In the genomic region with DNA sequence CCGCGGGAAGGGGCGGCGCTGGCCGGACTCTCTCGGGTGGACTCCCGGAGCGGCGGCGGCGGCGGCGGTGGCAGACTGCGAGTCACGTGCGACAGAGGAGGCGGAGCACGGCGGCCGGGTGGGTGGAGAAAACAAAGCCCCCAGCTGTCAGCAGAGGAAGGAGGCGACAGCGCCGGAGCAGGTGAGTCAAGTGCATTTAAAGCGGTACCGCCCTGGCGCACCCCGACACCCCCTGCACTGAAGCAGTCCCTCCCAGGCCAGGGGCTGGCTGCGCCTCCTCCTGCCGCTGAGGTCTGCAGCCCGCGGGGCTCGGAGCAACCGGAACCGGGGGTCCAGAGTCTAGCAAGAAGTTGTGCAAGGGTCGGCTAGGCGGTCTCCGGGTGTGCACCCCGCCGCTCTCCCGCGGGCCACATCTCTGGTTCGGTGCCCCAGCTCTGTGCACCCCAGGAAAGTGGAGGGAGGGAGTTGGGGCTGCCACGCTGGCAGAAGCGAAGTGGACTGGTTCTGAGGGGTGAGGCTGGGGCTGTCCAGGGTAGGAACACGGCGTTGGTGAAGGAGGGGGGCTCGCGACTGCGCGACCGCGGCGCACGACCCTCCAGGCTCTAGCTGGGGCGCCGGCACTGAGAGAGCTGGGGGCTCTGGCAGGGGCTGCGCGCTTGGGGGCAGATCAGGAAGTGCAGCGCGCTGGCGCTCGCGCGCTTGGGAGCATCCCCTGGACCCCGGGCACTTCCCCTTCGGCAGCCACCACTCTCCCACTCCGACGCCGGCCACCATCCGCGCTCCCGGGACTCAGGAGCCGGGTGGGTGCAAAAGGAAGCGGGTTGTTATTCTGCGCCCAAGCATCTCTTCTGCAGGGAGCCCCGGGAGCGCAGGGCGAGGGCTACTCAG, we compare ENCODE assay signal across 7 cellular contexts.
DNase-seq lines count a peak whose midpoint lies in the region; ATAC-seq and TF ChIP-seq lines count a peak whose summit lies in the region.

No MANE protein-coding gene starts in this region.

- DNase-seq in NCI-H2171 treated with DMSO at 0.1 percent for 48 hours (lab: John Stamatoyannopoulos, UW) (peak; percentile 78), choroid plexus epithelial cell (ENCODE audit: low read depth) (no peak), left lung (peak; percentile 82 to 94)
- peak; percentile 85 for DNase-seq in activated CD4-positive, alpha-beta T cell treated with anti-CD3 and anti-CD28 coated beads for 36 hours
- peak; percentile 76 for DNase-seq in stimulated activated CD4-positive, alpha-beta T cell treated with anti-CD3 and anti-CD28 coated beads, Interleukin-2, amount 100 ng/mL, for 4 hours (ENCODE audit: low read depth)

- POLR2A ChIA-PET in activated CD4-positive, alpha-beta T cell treated with anti-CD3 and anti-CD28 coated beads for 36 hours (lab: Charles Lee) = no interaction called here

- H3K36me3 ChIP-seq in left lung = no peaks in the 10 kb centered on the region

- H3K27ac Mint-ChIP-seq in activated CD4-positive, alpha-beta T cell treated with anti-CD3 and anti-CD28 coated beads for 36 hours = no peak overlapping the region

- H3K9me3 ChIP-seq in left lung = no peaks in the 10 kb centered on the region

- H3K27me3 Mint-ChIP-seq in activated CD4-positive, alpha-beta T cell treated with anti-CD3 and anti-CD28 coated beads for 36 hours = peaks cover 32% of the 10 kb centered on the region

- peaks cover 2% of the 10 kb centered on the region for H3K9me3 Mint-ChIP-seq in activated CD4-positive, alpha-beta T cell treated with anti-CD3 and anti-CD28 coated beads for 36 hours (ENCODE audit: low read depth)

- TF ChIP-seq CTCF in choroid plexus epithelial cell (conservative IDR thresholded peaks at IDR 0.05; ENCODE audit: low read depth, low read length) (no peak), left lung (IDR thresholded peaks at IDR 0.05) (no peak)

- peak; percentile 58 for ATAC-seq in GM18520 (IDR thresholded peaks at IDR 0.05; ENCODE audit: unreplicated experiment)
- ATAC-seq in HG03060 (IDR thresholded peaks at IDR 0.05; ENCODE audit: low read depth, unreplicated experiment) = peak; percentile 35
- peak; percentile 55 for ATAC-seq in activated CD4-positive, alpha-beta T cell treated with anti-CD3 and anti-CD28 coated beads for 36 hours
- ATAC-seq in left lung = peak; percentile 76

- CTCF ChIA-PET in activated CD4-positive, alpha-beta T cell treated with anti-CD3 and anti-CD28 coated beads for 36 hours (lab: Charles Lee) = no interaction called here

- H3K27ac ChIP-seq in left lung = no peak overlapping the region

- H3K4me1 ChIP-seq in left lung = peaks cover 0 to 36% of the 10 kb centered on the region in 2 donors

- H3K4me3 Mint-ChIP-seq in activated CD4-positive, alpha-beta T cell treated with anti-CD3 and anti-CD28 coated beads for 36 hours = peak overlapping the region; percentile 73

- no peaks in the 10 kb centered on the region for H3K36me3 Mint-ChIP-seq in activated CD4-positive, alpha-beta T cell treated with anti-CD3 and anti-CD28 coated beads for 36 hours (ENCODE audit: low read depth)

- peaks cover 23% of the 10 kb centered on the region for H3K4me1 Mint-ChIP-seq in activated CD4-positive, alpha-beta T cell treated with anti-CD3 and anti-CD28 coated beads for 36 hours

- peak overlapping the region; percentile 74 for H3K4me3 ChIP-seq in choroid plexus epithelial cell (ENCODE audit: low read depth, low read length)
- H3K4me3 ChIP-seq in left lung = peak overlapping the region; percentile 67 to 78

- peaks cover 0 to 40% of the 10 kb centered on the region in 2 donors for H3K27me3 ChIP-seq in left lung

- intact Hi-C loops in activated CD4-positive, alpha-beta T cell treated with anti-CD3 and anti-CD28 coated beads for 36 hours (cut with DNase I, micrococcal nuclease) = loop anchor here in 1 of 2 experiments (5.0 to 10.0 kb wide), 2 partner anchors 605 to 638 kb away; partner anchors contain the start of gene GALNT1
- intact Hi-C loops in left lung (cut with DNase I) = no loop called here
